ENCODE assay signal across 28 cellular contexts in the genomic region with DNA sequence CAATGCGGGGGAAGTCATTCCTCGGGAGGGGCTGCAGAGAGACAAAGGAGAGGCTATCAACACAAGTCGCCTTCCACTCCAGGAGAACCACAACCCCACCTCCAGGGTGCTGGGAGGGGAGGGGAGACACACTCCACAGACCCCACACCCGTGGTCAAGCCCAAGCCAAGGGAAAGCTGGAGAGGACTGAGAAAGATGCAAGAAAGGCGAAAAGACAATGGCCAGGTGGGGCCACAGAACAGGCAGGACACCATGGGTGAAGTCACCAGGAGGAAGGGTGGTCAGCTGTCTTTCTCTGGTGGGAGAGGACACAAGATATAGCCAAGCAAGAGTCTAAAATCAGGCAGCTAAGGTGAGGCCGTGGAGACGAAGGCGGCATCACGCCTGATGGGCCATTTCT. TPM values are rescaled to one million over a fixed set of nuclear protein-coding genes. Genes with fewer than 3 reads are reported as not detected.
"Had no signal": no experiment of that assay in that cellular context is flagged by ENCODE, and none has a peak within 500 bp of the region (broad histone marks: within the 10 kb centered on the region; RNA-seq: fewer than 3 reads in every experiment).

No MANE protein-coding gene starts in this region.

- H3K36me3 Mint-ChIP-seq: natural killer cell had no signal

- H3K4me3 Mint-ChIP-seq: mesothelial cell of epicardium; naive B cell; natural killer cell; nephron progenitor cell; stimulated activated memory B cell treated with anti-CD40 and anti-IgM and Interleukin-4, amounts not matched to agents 10 μg/mL and 1 μg/mL and 100 μg/mL, for 72 hours; stimulated activated naive CD8-positive, alpha-beta T cell treated with anti-CD3 and anti-CD28 coated beads, Interleukin-15, amount 100 ng/mL, for 72 hours; type B pancreatic cell had no signal

- H3K27ac ChIP-seq: lower lobe of right lung, ovary, prostate gland, tibial nerve, uterus had no signal

- H3K9me3 ChIP-seq: lower lobe of right lung, ovary, prostate gland, tibial nerve, uterus had no signal

- ATAC-seq: left cardiac atrium; left lobe of liver; natural killer cell; right cardiac atrium; sciatic nerve; stimulated activated memory B cell treated with anti-CD40 and anti-IgM and Interleukin-4, amounts not matched to agents 10 μg/mL and 1 μg/mL and 100 μg/mL, for 72 hours; stimulated activated naive CD8-positive, alpha-beta T cell treated with anti-CD3 and anti-CD28 coated beads, Interleukin-15, amount 100 ng/mL, for 72 hours had no signal

- H3K4me3 ChIP-seq: lower lobe of right lung, ovary, prostate gland, tibial nerve, uterus had no signal

- FAIRE-seq: keratinocyte, small intestine had no signal

- H3K36me3 ChIP-seq: ovary, uterus had no signal

- H3K4me1 ChIP-seq: lower lobe of right lung, prostate gland, tibial nerve, uterus had no signal

- H3K4me1 Mint-ChIP-seq: mesothelial cell of epicardium, nephron progenitor cell had no signal

- H3K27me3 ChIP-seq: ovary, tibial nerve, uterus had no signal

- H3K9me3 Mint-ChIP-seq: mesothelial cell of epicardium; naive B cell; natural killer cell; nephron progenitor cell; stimulated activated memory B cell treated with anti-CD40 and anti-IgM and Interleukin-4, amounts not matched to agents 10 μg/mL and 1 μg/mL and 100 μg/mL, for 72 hours; stimulated activated naive CD8-positive, alpha-beta T cell treated with anti-CD3 and anti-CD28 coated beads, Interleukin-15, amount 100 ng/mL, for 72 hours; type B pancreatic cell had no signal

- H3K27me3 Mint-ChIP-seq: naive B cell; stimulated activated memory B cell treated with anti-CD40 and anti-IgM and Interleukin-4, amounts not matched to agents 10 μg/mL and 1 μg/mL and 100 μg/mL, for 72 hours; stimulated activated naive CD8-positive, alpha-beta T cell treated with anti-CD3 and anti-CD28 coated beads, Interleukin-15, amount 100 ng/mL, for 72 hours; type B pancreatic cell had no signal

- H3K27ac Mint-ChIP-seq: mesothelial cell of epicardium; natural killer cell; stimulated activated memory B cell treated with anti-CD40 and anti-IgM and Interleukin-4, amounts not matched to agents 10 μg/mL and 1 μg/mL and 100 μg/mL, for 72 hours; type B pancreatic cell had no signal

- DNase-seq: hippocampal formation; kidney glomerular epithelial cell; left cardiac atrium; lower lobe of right lung; mesendoderm; naive B cell; natural killer cell; nephron progenitor cell; ovary; retina; right cardiac atrium; small intestine; stimulated activated CD4-positive, alpha-beta T cell treated with anti-CD3 and anti-CD28 coated beads, Interleukin-1b, Interleukin-23, amount 100 ng/mL, for 48 hours; stimulated activated CD4-positive, alpha-beta T cell treated with anti-CD3 and anti-CD28 coated beads, Interleukin-2, amount 100 ng/mL, for 48 hours; stimulated activated CD4-positive, alpha-beta T cell treated with anti-CD3 and anti-CD28 coated beads, Interleukin-4, amount 100 ng/mL, for 4 hours; stimulated activated CD8-positive, alpha-beta memory T cell treated with anti-CD3 and anti-CD28 coated beads, Interleukin-4, amount 100 ng/mL, for 48 hours; stimulated activated naive CD4-positive, alpha-beta T cell treated with Interleukin-2 at 50 U/mL for 16 hours; stimulated activated naive CD8-positive, alpha-beta T cell treated with anti-CD3 and anti-CD28 coated beads, Interleukin-15, amount 100 ng/mL, for 72 hours; substantia nigra; uterus had no signal

RNA-seq across cellular contexts. Expression of gene TMEM121B, which starts 21.9 kb away (rescaled TPM):
- polyA plus RNA-seq: keratinocyte had no signal
